Comparison of ENCODE assay signal across 8 cellular contexts in the genomic region with DNA sequence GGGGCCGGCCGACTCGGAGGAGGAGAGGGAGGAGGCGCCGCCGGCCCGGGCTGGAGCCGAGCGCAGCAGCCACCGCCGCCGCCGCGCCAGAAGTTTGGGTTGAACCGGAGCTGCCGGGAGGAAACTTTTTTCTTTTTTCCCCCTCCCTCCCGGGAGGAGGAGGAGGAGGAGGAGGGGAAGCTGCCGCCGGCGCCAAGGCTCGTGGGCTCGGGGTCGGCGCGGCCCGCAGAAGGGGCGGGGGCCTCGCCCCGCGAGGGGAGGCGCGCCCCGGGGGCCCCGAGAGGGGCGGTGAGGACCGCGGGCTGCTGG. TPM values are rescaled to one million over a fixed set of nuclear protein-coding genes. Genes with fewer than 3 reads are reported as not detected.
DNase-seq lines count a peak whose midpoint lies in the region; ATAC-seq and TF ChIP-seq lines count a peak whose summit lies in the region.

No MANE protein-coding gene starts in this region.

- intact Hi-C loops in PC-9 (cut with micrococcal nuclease; ENCODE audit: unreplicated experiment): loop anchor here (1.0 to 10.0 kb wide), 5 partner anchors 105 to 481 kb away; no protein-coding TSS in a partner anchor
- intact Hi-C loops in ovary (cut with DNase I): loop anchor here in 3 of 4 donors (2.0 to 10.0 kb wide), 8 partner anchors 66 to 426 kb away; no protein-coding TSS in a partner anchor

- no peak for ATAC-seq in HG03354 (IDR thresholded peaks at IDR 0.05; ENCODE audit: poor library complexity, severe bottlenecking, unreplicated experiment)
- no peak for ATAC-seq in GM18873 (IDR thresholded peaks at IDR 0.05; ENCODE audit: low FRiP score, unreplicated experiment)
- no peak for ATAC-seq in HG03342 (IDR thresholded peaks at IDR 0.05; ENCODE audit: unreplicated experiment)

- peak overlapping the region in 10 of 11 experiments; percentile 54 to 92 (median 87); a peak in 21 of 22 replicates for H3K27ac ChIP-seq in BLaER1 treated with 17β-estradiol and CSF1 and Interleukin-3, amounts not matched to agents 10 nM and 100 nM
- H3K27ac ChIP-seq in PC-9 (peak overlapping the region; percentile 39; the same call in 1 of the 2 replicates), esophagus (ENCODE audit: low read depth in 2 of 2, low read length in 1 of 2) (peak overlapping the region; percentile 85 to 86), ovary (peak overlapping the region; percentile 85 to 91)

- H3K4me1 ChIP-seq in BLaER1 treated with 17β-estradiol and CSF1 and Interleukin-3, amounts not matched to agents 10 nM and 100 nM: peaks cover 34 to 70% (median 40%) of the 10 kb centered on the region in 10 experiments
- peaks cover 60% of the 10 kb centered on the region for H3K4me1 ChIP-seq in PC-9 (replicated peaks; ENCODE audit: insufficient read depth)
- no peaks in the 10 kb centered on the region for H3K4me1 ChIP-seq in esophagus (ENCODE audit: control insufficient read depth in 2 of 2, insufficient read depth in 2 of 2, low read length in 1 of 2)
- peaks cover 7% of the 10 kb centered on the region for H3K4me1 ChIP-seq in ovary (ENCODE audit: insufficient read depth)

- H2AFZ ChIP-seq in PC-9: peak overlapping the region; percentile 48; the same call in 1 of the 2 replicates

- WGBS in esophagus, 2 donors: 0% methylated on average over 23 to 36 of the region's 37 CpGs
- 0% methylated on average over 16 to 36 of the region's 37 CpGs for WGBS in ovary, 3 donors

- peak overlapping the region; percentile 71 to 93 (median 84) for H3K4me3 ChIP-seq in BLaER1 treated with 17β-estradiol and CSF1 and Interleukin-3, amounts not matched to agents 10 nM and 100 nM
- peak overlapping the region; percentile 67; the same call in 1 of the 2 replicates for H3K4me3 ChIP-seq in PC-9
- peak overlapping the region; percentile 85 to 86 for H3K4me3 ChIP-seq in esophagus (ENCODE audit: low read depth in 1 of 2, low read length in 2 of 2)
- peak overlapping the region; percentile 68 for H3K4me3 ChIP-seq in ovary

- CTCF ChIA-PET in PC-9 (lab: Charles Lee): interaction anchor here (0.6 to 2.6 kb wide), 2 partner anchors 104 to 301 kb away, joined by 15 to 16 read pairs; no protein-coding TSS in a partner anchor

- no peaks in the 10 kb centered on the region for H3K9me3 ChIP-seq in BLaER1 treated with 17β-estradiol and CSF1 and Interleukin-3, amounts not matched to agents 10 nM and 100 nM (replicated peaks in 1 of 11)
- H3K9me3 ChIP-seq in PC-9 (ENCODE audit: insufficient read depth, low read depth) (no peaks in the 10 kb centered on the region), esophagus (ENCODE audit: control insufficient read depth in 2 of 2, insufficient read depth in 1 of 2, low read depth in 1 of 2, low read length in 1 of 2) (no peaks in the 10 kb centered on the region), ovary (no peaks in the 10 kb centered on the region)

- no peak for DNase-seq in PC-9
- DNase-seq in ovary: no peak
- DNase-seq in stimulated activated CD4-positive, alpha-beta T cell treated with anti-CD3 and anti-CD28 coated beads, Interleukin-4, amount 100 ng/mL, for 1 hour: no peak

- no peak for TF ChIP-seq EP300 in ovary (IDR thresholded peaks at IDR 0.05)

- peak overlapping the region; percentile 78 to 93 (median 86) for H3K9ac ChIP-seq in BLaER1 treated with 17β-estradiol and CSF1 and Interleukin-3, amounts not matched to agents 10 nM and 100 nM

- H4K20me1 ChIP-seq in BLaER1 treated with 17β-estradiol and CSF1 and Interleukin-3, amounts not matched to agents 10 nM and 100 nM: peaks cover 0 to 50% (median 31%) of the 10 kb centered on the region in 11 experiments; a peak in 19 of 22 replicates
- peaks cover 14% of the 10 kb centered on the region for H4K20me1 ChIP-seq in PC-9 (ENCODE audit: insufficient read depth)

- H3K9me2 ChIP-seq in PC-9 (ENCODE audit: insufficient read depth): no peaks in the 10 kb centered on the region

- peaks cover 59% of the 10 kb centered on the region for H3K79me2 ChIP-seq in PC-9 (ENCODE audit: low read depth)

- no peak for TF ChIP-seq POLR2A in ovary (IDR thresholded peaks at IDR 0.05)

- POLR2A ChIA-PET in PC-9 (lab: Charles Lee; ENCODE audit: unreplicated experiment): interaction anchor here (0.9 to 1.0 kb wide), 2 partner anchors 14 to 68 kb away, joined by 4 to 5 read pairs; no protein-coding TSS in a partner anchor

- BruUV-seq in PC-9 (replicated peaks; lab: Mats Ljungman, UMichigan): no TSS peak

- H3K36me3 ChIP-seq in BLaER1 treated with 17β-estradiol and CSF1 and Interleukin-3, amounts not matched to agents 10 nM and 100 nM: no peaks in the 10 kb centered on the region; a peak in 1 of 22 replicates
- no peaks in the 10 kb centered on the region for H3K36me3 ChIP-seq in PC-9 (ENCODE audit: low read depth)
- H3K36me3 ChIP-seq in esophagus (ENCODE audit: control insufficient read depth in 2 of 2, insufficient read depth in 2 of 2, low read length in 1 of 2): no peaks in the 10 kb centered on the region
- H3K36me3 ChIP-seq in ovary: no peaks in the 10 kb centered on the region

- TF ChIP-seq CTCF in PC-9 (conservative IDR thresholded peaks at IDR 0.05) (no peak), ovary (IDR thresholded peaks at IDR 0.05) (peak in 1 of 3 donors; percentile 16)

- H3K27me3 ChIP-seq in BLaER1 treated with 17β-estradiol and CSF1 and Interleukin-3, amounts not matched to agents 10 nM and 100 nM: peaks cover 0 to 9% (median 6%) of the 10 kb centered on the region in 11 experiments; a peak in 9 of 22 replicates
- H3K27me3 ChIP-seq in PC-9 (ENCODE audit: insufficient read depth, low read depth): no peaks in the 10 kb centered on the region
- no peaks in the 10 kb centered on the region for H3K27me3 ChIP-seq in esophagus (ENCODE audit: control insufficient read depth in 1 of 2, insufficient read depth in 2 of 2, low read length in 2 of 2)
- no peaks in the 10 kb centered on the region for H3K27me3 ChIP-seq in ovary

- peaks cover 22% of the 10 kb centered on the region; the same call in 1 of the 2 replicates for H3F3A ChIP-seq in PC-9 (ENCODE audit: insufficient read depth, low read depth)

- peak overlapping the region; percentile 76 to 100 (median 98) for H3K4me2 ChIP-seq in BLaER1 treated with 17β-estradiol and CSF1 and Interleukin-3, amounts not matched to agents 10 nM and 100 nM
- peak overlapping the region; percentile 37; the same call in 1 of the 2 replicates for H3K4me2 ChIP-seq in PC-9

RNA-seq across cellular contexts. Expression of a gene that starts 0.3 kb away (rescaled TPM):
- total RNA-seq in PC-9 (2021) (133 and 154 TPM in 2 replicates), ovary (100 to 1,000 TPM in 1 of 7 donors, 10 to 100 TPM in 6; 58.6 to 134 (median 68.1) TPM)
- polyA plus RNA-seq in esophagus (10 to 100 TPM in 1 of 2 donors, 1 to 10 TPM in 1; 5.9 to 10.3 TPM), ovary (10 to 100 TPM; 38.4 to 65.0 TPM)
